Comparison of ENCODE assay signal across 2 cellular contexts in the genomic region with DNA sequence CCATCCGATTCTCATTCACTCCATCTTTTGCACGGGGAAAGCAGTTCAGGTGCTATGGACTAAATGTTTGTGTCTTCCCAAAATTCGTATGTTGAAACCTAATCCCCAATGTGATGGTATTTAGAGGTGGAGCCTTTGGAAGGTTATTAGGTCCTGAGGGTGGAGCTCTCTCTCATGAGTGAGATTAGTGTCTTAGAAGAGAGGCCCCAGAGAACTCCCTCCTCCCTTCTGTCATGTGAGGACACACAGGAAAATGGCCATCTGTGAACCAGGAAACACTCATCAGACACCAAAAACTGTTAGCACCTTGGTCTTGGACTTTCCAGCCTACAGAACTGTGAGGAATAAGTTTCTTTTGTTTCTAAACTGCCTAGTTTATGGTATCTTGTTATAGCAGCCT.
TF ChIP-seq lines count a peak whose summit lies in the region.

No MANE protein-coding gene starts in this region.

TF ChIP-seq in IMR-90, 13 proteins besides CTCF, POLR2A, EP300 and RAD21:
- no peak for TF ChIP-seq SMC3 (IDR thresholded peaks at IDR 0.05; ENCODE audit: low read depth, low read length)

TF ChIP-seq in H1, 55 proteins besides CTCF, POLR2A, EP300 and RAD21:
- no peak for TF ChIP-seq SAP30 (IDR thresholded peaks at IDR 0.05; ENCODE audit: insufficient read depth, insufficient replicate concordance, low read length)
- TF ChIP-seq BACH1 (IDR thresholded peaks at IDR 0.05; ENCODE audit: low read length), result no peak
- no peak for TF ChIP-seq CEBPB (IDR thresholded peaks at IDR 0.05; ENCODE audit: low read depth, low read length)
- no peak for TF ChIP-seq TAF7 (optimal IDR thresholded peaks at IDR 0.05; ENCODE audit: borderline replicate concordance, low read depth, low read length)
- no peak for TF ChIP-seq MAFK (IDR thresholded peaks at IDR 0.05; ENCODE audit: low read depth, low read length)
- no peak for TF ChIP-seq BRCA1 (IDR thresholded peaks at IDR 0.05; ENCODE audit: low read depth, low read length)
- TF ChIP-seq SP4 (IDR thresholded peaks at IDR 0.05; ENCODE audit: low read length), result no peak
- no peak for TF ChIP-seq JUND (IDR thresholded peaks at IDR 0.05; ENCODE audit: low read length)
- no peak for TF ChIP-seq GTF2F1 (IDR thresholded peaks at IDR 0.05; ENCODE audit: borderline replicate concordance, low read depth, low read length)
- no peak for TF ChIP-seq SP2 (IDR thresholded peaks at IDR 0.05; ENCODE audit: low read length)
- no peak for TF ChIP-seq EGR1 (IDR thresholded peaks at IDR 0.05; ENCODE audit: borderline replicate concordance, low read depth, low read length)
- TF ChIP-seq ASH2L (IDR thresholded peaks at IDR 0.05; ENCODE audit: low read length), result no peak
- no peak for TF ChIP-seq NRF1 (IDR thresholded peaks at IDR 0.05; ENCODE audit: low read depth, low read length)
- no peak for TF ChIP-seq HDAC2 (IDR thresholded peaks at IDR 0.05; ENCODE audit: borderline replicate concordance in 1 of 2, low read depth in 2 of 2, low read length in 2 of 2)
- no peak for TF ChIP-seq EZH2 (IDR thresholded peaks at IDR 0.05; ENCODE audit: low read depth, low read length, severe bottlenecking)
- no peak for TF ChIP-seq KDM5A (IDR thresholded peaks at IDR 0.05; ENCODE audit: low read length)
- TF ChIP-seq CTBP2 (IDR thresholded peaks at IDR 0.05; ENCODE audit: borderline replicate concordance, insufficient read depth, insufficient read length, low read length), result no peak
- no peak for TF ChIP-seq CBX8 (IDR thresholded peaks at IDR 0.05; ENCODE audit: borderline replicate concordance, low read depth, low read length)
- TF ChIP-seq CBX5 (IDR thresholded peaks at IDR 0.05; ENCODE audit: low read depth, low read length), result no peak
